Comparison of ENCODE assay signal across 1 cellular context in genomic region chr16:27458196-27458728, GRCh38.
TF ChIP-seq lines count a peak whose summit lies in the region.

No MANE protein-coding gene starts in this region.

TF ChIP-seq in HCT116, 20 proteins besides CTCF, POLR2A, EP300 and RAD21 (continued from another document):
- TF ChIP-seq REST (IDR thresholded peaks at IDR 0.05; ENCODE audit: low read depth) (no peak), EZH2phosphoT487 (IDR thresholded peaks at IDR 0.05; ENCODE audit: borderline replicate concordance) (no peak), CEBPB (IDR thresholded peaks at IDR 0.05; ENCODE audit: low read depth) (no peak), SIN3A (IDR thresholded peaks at IDR 0.05; ENCODE audit: low read depth) (no peak), ZBTB33 (IDR thresholded peaks at IDR 0.05; ENCODE audit: extremely low read depth, insufficient replicate concordance, low read length) (no peak), ZNF274 (IDR thresholded peaks at IDR 0.05; ENCODE audit: low read depth, low read length) (no peak), CBX3 (IDR thresholded peaks at IDR 0.05; ENCODE audit: low read depth) (no peak), TCF7L2 (IDR thresholded peaks at IDR 0.05; ENCODE audit: borderline replicate concordance, extremely low read depth, insufficient read depth, insufficient read length) (no peak), SRF (IDR thresholded peaks at IDR 0.05; ENCODE audit: low read depth) (no peak), POLR2AphosphoS5 (IDR thresholded peaks at IDR 0.05; ENCODE audit: low read depth, low read length) (no peak), ATF3 (IDR thresholded peaks at IDR 0.05) (no peak), ZFX (IDR thresholded peaks at IDR 0.05) (no peak), MAX (IDR thresholded peaks at IDR 0.05) (no peak), EGR1 (IDR thresholded peaks at IDR 0.05; ENCODE audit: low read depth) (no peak), ELF1 (IDR thresholded peaks at IDR 0.05; ENCODE audit: borderline replicate concordance, low read depth) (no peak), FOSL1 (IDR thresholded peaks at IDR 0.05; ENCODE audit: low read depth) (no peak)
